In genomic region chrX:140507223-140507981, GRCh38 we compare ENCODE assay signal across 18 cellular contexts. TPM values are rescaled to one million over a fixed set of nuclear protein-coding genes. Genes with fewer than 3 reads are reported as not detected.
DNase-seq lines count a peak whose midpoint lies in the region; ATAC-seq and TF ChIP-seq lines count a peak whose summit lies in the region.
"Had no signal": no experiment of that assay in that cellular context is flagged by ENCODE, and none has a peak within 500 bp of the region (broad histone marks: within the 10 kb centered on the region; RNA-seq: fewer than 3 reads in every experiment).

No MANE protein-coding gene starts in this region.

- H3K4me2 ChIP-seq in SK-N-SH, result no peak overlapping the region
- peak overlapping the region; percentile 44 for H3K4me2 ChIP-seq in smooth muscle cell

- no peaks in the 10 kb centered on the region for H3K79me2 ChIP-seq in SK-N-SH (ENCODE audit: insufficient read depth)
- no peaks in the 10 kb centered on the region for H3K79me2 ChIP-seq in smooth muscle cell (ENCODE audit: low read depth)

- no peaks in the 10 kb centered on the region for H3K36me3 ChIP-seq in SK-N-SH (replicated peaks in 1 of 2; ENCODE audit: control insufficient read depth in 1 of 2, insufficient read depth in 2 of 2, low read length in 1 of 2)
- H3K36me3 ChIP-seq in smooth muscle cell (ENCODE audit: low read depth), result no peaks in the 10 kb centered on the region
- H3K36me3 ChIP-seq: ovary, vagina had no signal

- H3K27me3 ChIP-seq in SK-N-SH (ENCODE audit: insufficient read depth) (peaks cover 85% of the 10 kb centered on the region), smooth muscle cell (ENCODE audit: low read depth) (peaks cover 97% of the 10 kb centered on the region)
- H3K27me3 ChIP-seq: ovary had no signal

- H3F3A ChIP-seq in SK-N-SH (replicated peaks; ENCODE audit: insufficient read depth), result no peaks in the 10 kb centered on the region
- H3F3A ChIP-seq in smooth muscle cell (ENCODE audit: low read depth), result no peaks in the 10 kb centered on the region

- TF ChIP-seq CTCF in SK-N-SH (IDR thresholded peaks at IDR 0.05), result no peak
- TF ChIP-seq CTCF in WTC11 (IDR thresholded peaks at IDR 0.05), result no peak
- TF ChIP-seq CTCF in smooth muscle cell (IDR thresholded peaks at IDR 0.05; ENCODE audit: borderline replicate concordance, insufficient read depth, poor library complexity, severe bottlenecking), result no peak
- no peak for TF ChIP-seq CTCF in GM20000 (IDR thresholded peaks at IDR 0.05; ENCODE audit: extremely low read depth, missing control alignments)

- POLR2A ChIA-PET in SK-N-SH (lab: Yijun Ruan, JAX) (no interaction called here), WTC11 (lab: Charles Lee) (no interaction called here)

- H3K9me3 ChIP-seq in SK-N-SH (no peaks in the 10 kb centered on the region), iPS-18c (ENCODE audit: control insufficient read depth, insufficient read depth, low read length) (peaks cover 21% of the 10 kb centered on the region), smooth muscle cell (replicated peaks; ENCODE audit: low read depth) (no peaks in the 10 kb centered on the region)
- H3K9me3 ChIP-seq: ovary, vagina had no signal

- H3K36me3 Mint-ChIP-seq in WTC11, result no peaks in the 10 kb centered on the region
- H3K36me3 Mint-ChIP-seq: CD8-positive, alpha-beta T cell had no signal

- H3K4me3 Mint-ChIP-seq in WTC11, result peak overlapping the region; percentile 77
- H3K4me3 Mint-ChIP-seq: activated CD4-positive, alpha-beta memory T cell treated with anti-CD3 and anti-CD28 coated beads, Interleukin-2, amount 10 ng/mL, durations not matched to agents 7 days and 5 days; activated naive CD8-positive, alpha-beta T cell treated with anti-CD3 and anti-CD28 coated beads, Interleukin-2, amount 50 U/mL, for 24 hours; CD8-positive, alpha-beta T cell had no signal

- no peaks in the 10 kb centered on the region for H3K9me2 ChIP-seq in SK-N-SH

- no peaks in the 10 kb centered on the region for H3K9me3 Mint-ChIP-seq in WTC11
- H3K9me3 Mint-ChIP-seq: activated CD4-positive, alpha-beta memory T cell treated with anti-CD3 and anti-CD28 coated beads, Interleukin-2, amount 10 ng/mL, durations not matched to agents 7 days and 5 days; activated naive CD8-positive, alpha-beta T cell treated with anti-CD3 and anti-CD28 coated beads, Interleukin-2, amount 50 U/mL, for 24 hours; CD8-positive, alpha-beta T cell had no signal

- H3K27me3 Mint-ChIP-seq in WTC11 (ENCODE audit: low read depth), result peaks cover 90% of the 10 kb centered on the region

- H3K4me3 ChIP-seq in SK-N-SH (ENCODE audit: low read depth in 2 of 2, low read length in 1 of 2) (no peak overlapping the region), iPS-18c (ENCODE audit: insufficient read depth, low read depth, low read length) (peak overlapping the region; percentile 36), smooth muscle cell (no peak overlapping the region)
- H3K4me3 ChIP-seq: ovary, vagina had no signal

- TF ChIP-seq RAD21 in SK-N-SH (IDR thresholded peaks at IDR 0.05; ENCODE audit: low read length), result no peak

- H3K27ac ChIP-seq in SK-N-SH (ENCODE audit: low read depth in 2 of 2, low read length in 1 of 2) (no peak overlapping the region), smooth muscle cell (ENCODE audit: low read depth) (no peak overlapping the region)
- H3K27ac ChIP-seq: ovary, vagina had no signal

- H3K9ac ChIP-seq in SK-N-SH (no peak overlapping the region), smooth muscle cell (ENCODE audit: low read depth) (no peak overlapping the region)

- DNase-seq in SK-N-SH, result peak; percentile 20
- DNase-seq in WTC11 (ENCODE audit: low spot score), result no peak
- no peak for DNase-seq in smooth muscle cell (lab: John Stamatoyannopoulos, UW; ENCODE audit: unreplicated experiment)
- DNase-seq in GM20000 (ENCODE audit: low spot score), result no peak
- DNase-seq in MV-4-11 (lab: John Stamatoyannopoulos, UW), result no peak
- no peak for DNase-seq in stimulated activated CD8-positive, alpha-beta memory T cell treated with anti-CD3 and anti-CD28 coated beads, Interleukin-4, amount 100 ng/mL, for 48 hours
- DNase-seq: activated CD4-positive, alpha-beta memory T cell treated with anti-CD3 and anti-CD28 coated beads, Interleukin-2, amount 10 ng/mL, durations not matched to agents 7 days and 5 days; activated naive CD8-positive, alpha-beta T cell treated with anti-CD3 and anti-CD28 coated beads, Interleukin-2, amount 50 U/mL, for 24 hours; CD8-positive, alpha-beta T cell; KG1; NCI-H1436 treated with DMSO at 0.1 percent for 48 hours; OCI-M1; ovary; small intestine had no signal

- WGBS in SK-N-SH (ENCODE audit: low lambda C conversion rate), result 7% methylated on average over 9 of the region's 36 CpGs
- WGBS in smooth muscle cell (ENCODE audit: low lambda C conversion rate), result 43% methylated on average over 36 of the region's 36 CpGs

- H3K4me1 Mint-ChIP-seq in WTC11, result peaks cover 31% of the 10 kb centered on the region

- CTCF ChIA-PET in SK-N-SH (lab: Yijun Ruan, JAX), result no interaction called here
- CTCF ChIA-PET in WTC11 (lab: Charles Lee), result interaction anchor here (0.6 to 2.5 kb wide), 29 partner anchors 16 to 472 kb away, joined by 3 to 29 read pairs (median 5); a partner anchor contains a TSS

- H3K4me1 ChIP-seq in SK-N-SH (ENCODE audit: control insufficient read depth in 1 of 2, insufficient read depth in 2 of 2, low read depth in 1 of 2, low read length in 1 of 2), result no peaks in the 10 kb centered on the region; a peak in 1 of 4 replicates
- no peaks in the 10 kb centered on the region for H3K4me1 ChIP-seq in smooth muscle cell (ENCODE audit: low read depth)
- H3K4me1 ChIP-seq: vagina had no signal

- ATAC-seq in SK-N-SH treated with all-trans-retinoic acid at 6 μM for 48 hours (no peak), WTC11 (no peak; the same call in 1 of the 2 replicates)
- ATAC-seq: activated naive CD8-positive, alpha-beta T cell treated with anti-CD3 and anti-CD28 coated beads, Interleukin-2, amount 50 U/mL, for 24 hours; CD8-positive, alpha-beta T cell had no signal

- no peaks in the 10 kb centered on the region for H4K20me1 ChIP-seq in SK-N-SH (ENCODE audit: insufficient read depth)
- no peaks in the 10 kb centered on the region for H4K20me1 ChIP-seq in smooth muscle cell (ENCODE audit: low read depth)

- no peak overlapping the region for H3K27ac Mint-ChIP-seq in WTC11
- H3K27ac Mint-ChIP-seq: activated CD4-positive, alpha-beta memory T cell treated with anti-CD3 and anti-CD28 coated beads, Interleukin-2, amount 10 ng/mL, durations not matched to agents 7 days and 5 days; activated naive CD8-positive, alpha-beta T cell treated with anti-CD3 and anti-CD28 coated beads, Interleukin-2, amount 50 U/mL, for 24 hours; CD8-positive, alpha-beta T cell had no signal

- no peak overlapping the region for H2AFZ ChIP-seq in SK-N-SH (ENCODE audit: low read depth)
- H2AFZ ChIP-seq in smooth muscle cell (ENCODE audit: low read depth), result no peak overlapping the region

- TF ChIP-seq EP300 in SK-N-SH (IDR thresholded peaks at IDR 0.05; ENCODE audit: borderline replicate concordance in 1 of 2, low read depth in 1 of 2, low read length in 1 of 2), result no peak

TF ChIP-seq in SK-N-SH, 30 proteins besides CTCF, POLR2A, EP300 and RAD21:
- no peak for TF ChIP-seq GATA2 (CRISPR knock-in tag; IDR thresholded peaks at IDR 0.05)
TF ChIP-seq in SK-N-SH: peak in this region for 0.

TF ChIP-seq in SK-N-SH treated with all-trans-retinoic acid at 6 μM for 48 hours, 23 proteins besides CTCF, POLR2A, EP300 and RAD21 (continues in another document):
- TF ChIP-seq ESRRG (CRISPR knock-in tag; IDR thresholded peaks at IDR 0.05), result no peak
- TF ChIP-seq ISL1 (CRISPR knock-in tag; IDR thresholded peaks at IDR 0.05), result no peak
- no peak for TF ChIP-seq TCF4 (CRISPR knock-in tag; IDR thresholded peaks at IDR 0.05; ENCODE audit: borderline replicate concordance)
- no peak for TF ChIP-seq ZNF70 (CRISPR knock-in tag; IDR thresholded peaks at IDR 0.05)
- no peak for TF ChIP-seq BACH2 (CRISPR knock-in tag; IDR thresholded peaks at IDR 0.05; ENCODE audit: borderline replicate concordance)
- TF ChIP-seq GLIS3 (CRISPR knock-in tag; IDR thresholded peaks at IDR 0.05), result no peak

TF ChIP-seq in WTC11, 78 proteins besides CTCF, POLR2A, EP300 and RAD21:
- no peak for TF ChIP-seq OVOL2 (CRISPR knock-in tag; IDR thresholded peaks at IDR 0.05; ENCODE audit: borderline replicate concordance)
- TF ChIP-seq NFE2L1 (CRISPR knock-in tag; IDR thresholded peaks at IDR 0.05), result no peak
- TF ChIP-seq NR3C1 (CRISPR knock-in tag; conservative IDR thresholded peaks at IDR 0.05; ENCODE audit: low read depth), result no peak
- no peak for TF ChIP-seq IRF2 (CRISPR knock-in tag; IDR thresholded peaks at IDR 0.05; ENCODE audit: borderline replicate concordance, low read depth)
- no peak for TF ChIP-seq NFATC4 (CRISPR knock-in tag; IDR thresholded peaks at IDR 0.05)
- no peak for TF ChIP-seq NFYB (CRISPR knock-in tag; conservative IDR thresholded peaks at IDR 0.05; ENCODE audit: low read depth)
- no peak for TF ChIP-seq TCF7 (CRISPR knock-in tag; IDR thresholded peaks at IDR 0.05; ENCODE audit: low read depth)
- no peak for TF ChIP-seq IRF1 (CRISPR knock-in tag; IDR thresholded peaks at IDR 0.05)
- no peak for TF ChIP-seq TEAD1 (CRISPR knock-in tag; IDR thresholded peaks at IDR 0.05)
- no peak for TF ChIP-seq FOXJ3 (CRISPR knock-in tag; IDR thresholded peaks at IDR 0.05; ENCODE audit: borderline replicate concordance)
- no peak for TF ChIP-seq ESRRA (CRISPR knock-in tag; IDR thresholded peaks at IDR 0.05; ENCODE audit: borderline replicate concordance)

RNA-seq across cellular contexts. Expression of gene SOX3, which starts 2.5 kb away (rescaled TPM):
- polyA plus RNA-seq in SK-N-SH (2012; rRNA removed) (not detected in 2 replicates), smooth muscle cell (not detected in 2 replicates)
- polyA plus RNA-seq in SK-N-SH (2012; cell fraction: cytosol; rRNA removed), result not detected in 2 replicates
- polyA plus RNA-seq in SK-N-SH (2012; cell fraction: nucleus; rRNA removed), result not detected in 2 replicates
- total RNA-seq in WTC11 (2021) (16.3 to 19.8 TPM (median 19.5 TPM) in 3 replicates), smooth muscle cell (not detected in 2 replicates)
- total RNA-seq: activated CD4-positive, alpha-beta memory T cell treated with anti-CD3 and anti-CD28 coated beads, Interleukin-2, amount 10 ng/mL, durations not matched to agents 7 days and 5 days; CD8-positive, alpha-beta T cell; fibroblast of villous mesenchyme; vagina had no signal
- polyA plus RNA-seq: small intestine had no signal

Comparison
In these comparisons a context has a peak if more than half of its experiments do, and no peak if none do; other contexts are left out.
1. RNA of gene SOX3, which starts 2.5 kb away (total RNA-seq): 16.3 to 19.8 TPM in WTC11; not detected in smooth muscle cell; every median in the first group is over 10 times any median in the second.